Comparison of ENCODE assay signal across 1 cellular context in the genomic region with DNA sequence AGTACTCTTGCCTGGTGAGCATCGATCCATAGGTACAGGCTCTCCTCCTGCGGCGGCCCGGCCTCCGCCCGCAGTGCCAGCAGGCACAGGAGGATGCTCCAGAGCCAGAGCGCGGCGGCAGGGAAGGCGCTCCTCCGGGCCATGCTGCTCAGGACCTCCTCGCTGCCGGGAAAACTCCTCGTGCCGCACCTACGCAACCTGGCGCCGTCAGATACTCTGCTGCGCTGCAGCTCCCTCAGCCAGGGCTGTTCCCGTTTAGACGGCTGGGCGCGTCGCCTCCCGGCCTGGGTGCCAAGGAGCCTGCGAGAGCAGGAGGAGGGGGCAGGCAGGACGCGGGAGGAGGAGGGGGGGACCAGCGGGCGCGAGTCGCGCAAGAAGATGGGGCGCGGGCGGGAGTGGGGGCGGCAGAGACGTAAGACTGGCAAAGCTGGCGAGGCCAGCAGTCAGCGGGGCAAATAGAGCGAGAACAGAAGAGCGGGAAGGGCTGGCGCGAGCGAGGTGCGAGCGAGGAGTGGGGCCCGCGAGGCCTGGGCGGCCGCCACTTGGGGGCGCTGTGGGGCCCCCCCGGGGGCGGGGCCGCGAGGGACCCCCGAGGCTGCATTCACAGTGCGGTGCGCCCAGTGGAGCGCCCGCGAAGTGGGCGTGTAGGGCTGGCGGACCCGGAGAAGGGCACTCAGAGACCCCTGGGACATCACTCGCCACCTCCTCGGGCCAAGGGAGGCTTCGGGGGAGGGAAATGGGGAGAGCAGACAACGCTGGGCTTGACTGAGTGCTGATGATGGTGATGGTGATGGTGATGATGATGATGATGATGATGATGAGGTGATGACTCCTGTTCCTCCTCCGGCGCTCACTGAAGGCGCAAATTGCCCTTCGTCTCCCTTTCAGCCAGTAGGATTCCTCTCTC.
TF ChIP-seq lines count a peak whose summit lies in the region.

A gene with protein sequence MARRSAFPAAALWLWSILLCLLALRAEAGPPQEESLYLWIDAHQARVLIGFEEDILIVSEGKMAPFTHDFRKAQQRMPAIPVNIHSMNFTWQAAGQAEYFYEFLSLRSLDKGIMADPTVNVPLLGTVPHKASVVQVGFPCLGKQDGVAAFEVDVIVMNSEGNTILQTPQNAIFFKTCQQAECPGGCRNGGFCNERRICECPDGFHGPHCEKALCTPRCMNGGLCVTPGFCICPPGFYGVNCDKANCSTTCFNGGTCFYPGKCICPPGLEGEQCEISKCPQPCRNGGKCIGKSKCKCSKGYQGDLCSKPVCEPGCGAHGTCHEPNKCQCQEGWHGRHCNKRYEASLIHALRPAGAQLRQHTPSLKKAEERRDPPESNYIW (minus strand): TSS at position 257 of the 907 bp plus-strand sequence. CDS start 114 bp downstream, at position 143.

TF ChIP-seq in HEK293, 187 proteins besides CTCF, POLR2A, EP300 and RAD21 (continued from another document):
- TF ChIP-seq ZNF404 (tag by site-specific recombination; IDR thresholded peaks at IDR 0.05) (no peak), ZNF558 (tag by site-specific recombination; IDR thresholded peaks at IDR 0.05) (no peak), ZNF423 (tag by site-specific recombination; IDR thresholded peaks at IDR 0.05) (no peak), ZNF777 (tag by site-specific recombination; IDR thresholded peaks at IDR 0.05; ENCODE audit: borderline replicate concordance) (peak; percentile 93), ZNF521 (tag by site-specific recombination; IDR thresholded peaks at IDR 0.05) (no peak), ZBTB17 (tag by site-specific recombination; IDR thresholded peaks at IDR 0.05) (peak; percentile 91), ZNF202 (tag by site-specific recombination; IDR thresholded peaks at IDR 0.05; ENCODE audit: borderline replicate concordance) (peak; percentile 10; the same call in 1 of the 2 replicates), KLF9 (tag by site-specific recombination; IDR thresholded peaks at IDR 0.05; ENCODE audit: low read depth) (peak; percentile 64), EGR2 (tag by site-specific recombination; IDR thresholded peaks at IDR 0.05; ENCODE audit: low read depth) (peak; percentile 74; the same call in 1 of the 2 replicates), ZNF792 (tag by site-specific recombination; IDR thresholded peaks at IDR 0.05) (0 out of 2 replicates have a peak, but pooled peaks have one; percentile 23), ZFP37 (tag by site-specific recombination; IDR thresholded peaks at IDR 0.05) (0 out of 2 replicates have a peak, but pooled peaks have one; percentile 64), GLI4 (tag by site-specific recombination; IDR thresholded peaks at IDR 0.05) (no peak), ZNF266 (tag by site-specific recombination; IDR thresholded peaks at IDR 0.05; ENCODE audit: low read depth) (no peak), ZNF175 (tag by site-specific recombination; IDR thresholded peaks at IDR 0.05) (no peak), ZNF274 (IDR thresholded peaks at IDR 0.05; ENCODE audit: low read length) (no peak), ZNF274 (tag by site-specific recombination; IDR thresholded peaks at IDR 0.05; ENCODE audit: borderline replicate concordance) (no peak), ZNF600 (tag by site-specific recombination; IDR thresholded peaks at IDR 0.05) (peak; percentile 87), ZNF549 (tag by site-specific recombination; IDR thresholded peaks at IDR 0.05) (no peak), GLIS2 (tag by site-specific recombination; IDR thresholded peaks at IDR 0.05) (peak; percentile 67), PRDM1 (tag by site-specific recombination; IDR thresholded peaks at IDR 0.05) (no peak), ZNF658 (tag by site-specific recombination; IDR thresholded peaks at IDR 0.05) (no peak), ZFHX2 (tag by site-specific recombination; conservative IDR thresholded peaks at IDR 0.05) (peak; percentile 88), ZFP69B (tag by site-specific recombination; IDR thresholded peaks at IDR 0.05) (peak; percentile 94), ZNF501 (tag by site-specific recombination; IDR thresholded peaks at IDR 0.05) (peak; percentile 41; the same call in 1 of the 2 replicates), ZNF596 (tag by site-specific recombination; IDR thresholded peaks at IDR 0.05) (peak; percentile 89), ZNF394 (tag by site-specific recombination; IDR thresholded peaks at IDR 0.05; ENCODE audit: borderline replicate concordance) (peak; percentile 96)
- TF ChIP-seq, protein P1, sequence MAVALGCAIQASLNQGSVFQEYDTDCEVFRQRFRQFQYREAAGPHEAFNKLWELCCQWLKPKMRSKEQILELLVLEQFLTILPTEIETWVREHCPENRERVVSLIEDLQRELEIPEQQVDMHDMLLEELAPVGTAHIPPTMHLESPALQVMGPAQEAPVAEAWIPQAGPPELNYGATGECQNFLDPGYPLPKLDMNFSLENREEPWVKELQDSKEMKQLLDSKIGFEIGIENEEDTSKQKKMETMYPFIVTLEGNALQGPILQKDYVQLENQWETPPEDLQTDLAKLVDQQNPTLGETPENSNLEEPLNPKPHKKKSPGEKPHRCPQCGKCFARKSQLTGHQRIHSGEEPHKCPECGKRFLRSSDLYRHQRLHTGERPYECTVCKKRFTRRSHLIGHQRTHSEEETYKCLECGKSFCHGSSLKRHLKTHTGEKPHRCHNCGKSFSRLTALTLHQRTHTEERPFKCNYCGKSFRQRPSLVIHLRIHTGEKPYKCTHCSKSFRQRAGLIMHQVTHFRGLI (tag by site-specific recombination; IDR thresholded peaks at IDR 0.05), result peak; percentile 95
- TF ChIP-seq, protein P2, sequence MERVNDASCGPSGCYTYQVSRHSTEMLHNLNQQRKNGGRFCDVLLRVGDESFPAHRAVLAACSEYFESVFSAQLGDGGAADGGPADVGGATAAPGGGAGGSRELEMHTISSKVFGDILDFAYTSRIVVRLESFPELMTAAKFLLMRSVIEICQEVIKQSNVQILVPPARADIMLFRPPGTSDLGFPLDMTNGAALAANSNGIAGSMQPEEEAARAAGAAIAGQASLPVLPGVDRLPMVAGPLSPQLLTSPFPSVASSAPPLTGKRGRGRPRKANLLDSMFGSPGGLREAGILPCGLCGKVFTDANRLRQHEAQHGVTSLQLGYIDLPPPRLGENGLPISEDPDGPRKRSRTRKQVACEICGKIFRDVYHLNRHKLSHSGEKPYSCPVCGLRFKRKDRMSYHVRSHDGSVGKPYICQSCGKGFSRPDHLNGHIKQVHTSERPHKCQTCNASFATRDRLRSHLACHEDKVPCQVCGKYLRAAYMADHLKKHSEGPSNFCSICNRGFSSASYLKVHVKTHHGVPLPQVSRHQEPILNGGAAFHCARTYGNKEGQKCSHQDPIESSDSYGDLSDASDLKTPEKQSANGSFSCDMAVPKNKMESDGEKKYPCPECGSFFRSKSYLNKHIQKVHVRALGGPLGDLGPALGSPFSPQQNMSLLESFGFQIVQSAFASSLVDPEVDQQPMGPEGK (tag by site-specific recombination; IDR thresholded peaks at IDR 0.05), result peak; percentile 42; the same call in 1 of the 2 replicates
- TF ChIP-seq, protein P3, sequence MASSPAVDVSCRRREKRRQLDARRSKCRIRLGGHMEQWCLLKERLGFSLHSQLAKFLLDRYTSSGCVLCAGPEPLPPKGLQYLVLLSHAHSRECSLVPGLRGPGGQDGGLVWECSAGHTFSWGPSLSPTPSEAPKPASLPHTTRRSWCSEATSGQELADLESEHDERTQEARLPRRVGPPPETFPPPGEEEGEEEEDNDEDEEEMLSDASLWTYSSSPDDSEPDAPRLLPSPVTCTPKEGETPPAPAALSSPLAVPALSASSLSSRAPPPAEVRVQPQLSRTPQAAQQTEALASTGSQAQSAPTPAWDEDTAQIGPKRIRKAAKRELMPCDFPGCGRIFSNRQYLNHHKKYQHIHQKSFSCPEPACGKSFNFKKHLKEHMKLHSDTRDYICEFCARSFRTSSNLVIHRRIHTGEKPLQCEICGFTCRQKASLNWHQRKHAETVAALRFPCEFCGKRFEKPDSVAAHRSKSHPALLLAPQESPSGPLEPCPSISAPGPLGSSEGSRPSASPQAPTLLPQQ (tag by site-specific recombination; IDR thresholded peaks at IDR 0.05), result peak; percentile 98
- TF ChIP-seq, protein P4, sequence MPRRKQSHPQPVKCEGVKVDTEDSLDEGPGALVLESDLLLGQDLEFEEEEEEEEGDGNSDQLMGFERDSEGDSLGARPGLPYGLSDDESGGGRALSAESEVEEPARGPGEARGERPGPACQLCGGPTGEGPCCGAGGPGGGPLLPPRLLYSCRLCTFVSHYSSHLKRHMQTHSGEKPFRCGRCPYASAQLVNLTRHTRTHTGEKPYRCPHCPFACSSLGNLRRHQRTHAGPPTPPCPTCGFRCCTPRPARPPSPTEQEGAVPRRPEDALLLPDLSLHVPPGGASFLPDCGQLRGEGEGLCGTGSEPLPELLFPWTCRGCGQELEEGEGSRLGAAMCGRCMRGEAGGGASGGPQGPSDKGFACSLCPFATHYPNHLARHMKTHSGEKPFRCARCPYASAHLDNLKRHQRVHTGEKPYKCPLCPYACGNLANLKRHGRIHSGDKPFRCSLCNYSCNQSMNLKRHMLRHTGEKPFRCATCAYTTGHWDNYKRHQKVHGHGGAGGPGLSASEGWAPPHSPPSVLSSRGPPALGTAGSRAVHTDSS (tag by site-specific recombination; IDR thresholded peaks at IDR 0.05), result peak; percentile 95
- TF ChIP-seq, protein P5, sequence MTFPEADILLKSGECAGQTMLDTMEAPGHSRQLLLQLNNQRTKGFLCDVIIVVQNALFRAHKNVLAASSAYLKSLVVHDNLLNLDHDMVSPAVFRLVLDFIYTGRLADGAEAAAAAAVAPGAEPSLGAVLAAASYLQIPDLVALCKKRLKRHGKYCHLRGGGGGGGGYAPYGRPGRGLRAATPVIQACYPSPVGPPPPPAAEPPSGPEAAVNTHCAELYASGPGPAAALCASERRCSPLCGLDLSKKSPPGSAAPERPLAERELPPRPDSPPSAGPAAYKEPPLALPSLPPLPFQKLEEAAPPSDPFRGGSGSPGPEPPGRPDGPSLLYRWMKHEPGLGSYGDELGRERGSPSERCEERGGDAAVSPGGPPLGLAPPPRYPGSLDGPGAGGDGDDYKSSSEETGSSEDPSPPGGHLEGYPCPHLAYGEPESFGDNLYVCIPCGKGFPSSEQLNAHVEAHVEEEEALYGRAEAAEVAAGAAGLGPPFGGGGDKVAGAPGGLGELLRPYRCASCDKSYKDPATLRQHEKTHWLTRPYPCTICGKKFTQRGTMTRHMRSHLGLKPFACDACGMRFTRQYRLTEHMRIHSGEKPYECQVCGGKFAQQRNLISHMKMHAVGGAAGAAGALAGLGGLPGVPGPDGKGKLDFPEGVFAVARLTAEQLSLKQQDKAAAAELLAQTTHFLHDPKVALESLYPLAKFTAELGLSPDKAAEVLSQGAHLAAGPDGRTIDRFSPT (tag by site-specific recombination; IDR thresholded peaks at IDR 0.05), result peak; percentile 63; the same call in 1 of the 2 replicates
- TF ChIP-seq, protein P6, sequence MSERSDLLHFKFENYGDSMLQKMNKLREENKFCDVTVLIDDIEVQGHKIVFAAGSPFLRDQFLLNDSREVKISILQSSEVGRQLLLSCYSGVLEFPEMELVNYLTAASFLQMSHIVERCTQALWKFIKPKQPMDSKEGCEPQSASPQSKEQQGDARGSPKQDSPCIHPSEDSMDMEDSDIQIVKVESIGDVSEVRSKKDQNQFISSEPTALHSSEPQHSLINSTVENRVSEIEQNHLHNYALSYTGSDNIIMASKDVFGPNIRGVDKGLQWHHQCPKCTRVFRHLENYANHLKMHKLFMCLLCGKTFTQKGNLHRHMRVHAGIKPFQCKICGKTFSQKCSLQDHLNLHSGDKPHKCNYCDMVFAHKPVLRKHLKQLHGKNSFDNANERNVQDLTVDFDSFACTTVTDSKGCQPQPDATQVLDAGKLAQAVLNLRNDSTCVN (tag by site-specific recombination; optimal IDR thresholded peaks at IDR 0.05), result peak; percentile 75
- TF ChIP-seq, protein P7, sequence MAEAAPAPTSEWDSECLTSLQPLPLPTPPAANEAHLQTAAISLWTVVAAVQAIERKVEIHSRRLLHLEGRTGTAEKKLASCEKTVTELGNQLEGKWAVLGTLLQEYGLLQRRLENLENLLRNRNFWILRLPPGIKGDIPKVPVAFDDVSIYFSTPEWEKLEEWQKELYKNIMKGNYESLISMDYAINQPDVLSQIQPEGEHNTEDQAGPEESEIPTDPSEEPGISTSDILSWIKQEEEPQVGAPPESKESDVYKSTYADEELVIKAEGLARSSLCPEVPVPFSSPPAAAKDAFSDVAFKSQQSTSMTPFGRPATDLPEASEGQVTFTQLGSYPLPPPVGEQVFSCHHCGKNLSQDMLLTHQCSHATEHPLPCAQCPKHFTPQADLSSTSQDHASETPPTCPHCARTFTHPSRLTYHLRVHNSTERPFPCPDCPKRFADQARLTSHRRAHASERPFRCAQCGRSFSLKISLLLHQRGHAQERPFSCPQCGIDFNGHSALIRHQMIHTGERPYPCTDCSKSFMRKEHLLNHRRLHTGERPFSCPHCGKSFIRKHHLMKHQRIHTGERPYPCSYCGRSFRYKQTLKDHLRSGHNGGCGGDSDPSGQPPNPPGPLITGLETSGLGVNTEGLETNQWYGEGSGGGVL (tag by site-specific recombination; IDR thresholded peaks at IDR 0.05), result peak; percentile 71
